Comparison of ENCODE assay signal across 8 cellular contexts in genomic region chr10:97292097-97292861, GRCh38. TPM values are rescaled to one million over a fixed set of nuclear protein-coding genes. Genes with fewer than 3 reads are reported as not detected.
A peak's percentile ranks its signal among the peaks of the same experiment; 100 is the strongest.
DNase-seq lines count a peak whose midpoint lies in the region; ATAC-seq, FAIRE-seq and TF ChIP-seq lines count a peak whose summit lies in the region.

ARHGAP19 (minus strand) TSS chr10:97292637; CDS start chr10:97292627, 10 bp downstream.

- H3K36me3 ChIP-seq in astrocyte (ENCODE audit: insufficient read depth, low read length) (no peaks in the 10 kb centered on the region), vagina (no peaks in the 10 kb centered on the region)

- H3K9me3 Mint-ChIP-seq in T-helper 2 cell treated with Interferon-gamma antibody and Interleukin-4, amounts not matched to agents 5 μg/mL and 100 μg/mL, for 36 hours, result no peaks in the 10 kb centered on the region
- H3K9me3 Mint-ChIP-seq in astrocyte (ENCODE audit: unreplicated experiment), result no peaks in the 10 kb centered on the region

- no peaks in the 10 kb centered on the region for H4K20me1 ChIP-seq in astrocyte (ENCODE audit: insufficient read depth, low read length)

- H3K4me1 ChIP-seq in astrocyte (ENCODE audit: insufficient read depth, low read length) (no peaks in the 10 kb centered on the region), right cardiac atrium (ENCODE audit: control insufficient read depth, insufficient read depth, low read length) (peaks cover 2% of the 10 kb centered on the region), vagina (peaks cover 8% of the 10 kb centered on the region)

- WGBS in right cardiac atrium, result under 1% methylated on average over 55 of the region's 55 CpGs

- H3K4me3 Mint-ChIP-seq in T-helper 2 cell treated with Interferon-gamma antibody and Interleukin-4, amounts not matched to agents 5 μg/mL and 100 μg/mL, for 36 hours, result peak within 1 kb of the TSS; percentile 91
- peak within 1 kb of the TSS; percentile 89 for H3K4me3 Mint-ChIP-seq in astrocyte (ENCODE audit: unreplicated experiment)

- H3K9ac ChIP-seq in astrocyte (ENCODE audit: low read length), result peak within 1 kb of the TSS; percentile 88

- ATAC-seq in GM18502 (IDR thresholded peaks at IDR 0.05; ENCODE audit: poor library complexity, unreplicated experiment) (peak; percentile 97), HG02970 (IDR thresholded peaks at IDR 0.05; ENCODE audit: low FRiP score, unreplicated experiment) (peak; percentile 92), right cardiac atrium (peak; percentile 99)

- intact Hi-C loops in right cardiac atrium (cut with DNase I) (loop anchor here in 1 of 4 donors (5.0 kb wide), 1 partner anchor 40 kb away; the partner anchor contains the start of gene FRAT2), vagina (cut with DNase I) (loop anchor here (5.0 kb wide), 1 partner anchor 40 kb away; the partner anchor contains the start of gene FRAT2)

- H3K27ac ChIP-seq in astrocyte (ENCODE audit: low read depth, low read length) (peak within 1 kb of the TSS; percentile 91), right cardiac atrium (ENCODE audit: low read length) (peak within 1 kb of the TSS; percentile 91), vagina (peak within 1 kb of the TSS; percentile 90)

- H3K27me3 Mint-ChIP-seq in T-helper 2 cell treated with Interferon-gamma antibody and Interleukin-4, amounts not matched to agents 5 μg/mL and 100 μg/mL, for 36 hours (ENCODE audit: low read depth), result peaks cover 3% of the 10 kb centered on the region
- H3K27me3 Mint-ChIP-seq in astrocyte (ENCODE audit: low read depth, unreplicated experiment), result no peaks in the 10 kb centered on the region

- FAIRE-seq in astrocyte (lab: Jason Lieb, UNC), result peak; percentile 70

- peak; percentile 39 to 61 for TF ChIP-seq POLR2A in vagina (IDR thresholded peaks at IDR 0.05)

- peak within 1 kb of the TSS; percentile 91 for H2AFZ ChIP-seq in astrocyte (ENCODE audit: low read depth, low read length)

- peak within 1 kb of the TSS; percentile 85 for H3K27ac Mint-ChIP-seq in T-helper 2 cell treated with Interferon-gamma antibody and Interleukin-4, amounts not matched to agents 5 μg/mL and 100 μg/mL, for 36 hours
- peak within 1 kb of the TSS; percentile 86 for H3K27ac Mint-ChIP-seq in astrocyte (ENCODE audit: unreplicated experiment)

- peaks cover 12% of the 10 kb centered on the region for H3K36me3 Mint-ChIP-seq in T-helper 2 cell treated with Interferon-gamma antibody and Interleukin-4, amounts not matched to agents 5 μg/mL and 100 μg/mL, for 36 hours (ENCODE audit: low read depth)
- no peaks in the 10 kb centered on the region for H3K36me3 Mint-ChIP-seq in astrocyte (ENCODE audit: low read depth, unreplicated experiment)

- TF ChIP-seq CTCF in astrocyte (IDR thresholded peaks at IDR 0.05; ENCODE audit: insufficient read depth, low read depth, low read length) (no peak), vagina (IDR thresholded peaks at IDR 0.05) (no peak)

- H3K4me1 Mint-ChIP-seq in T-helper 2 cell treated with Interferon-gamma antibody and Interleukin-4, amounts not matched to agents 5 μg/mL and 100 μg/mL, for 36 hours (ENCODE audit: low read depth), result peaks cover 22% of the 10 kb centered on the region
- H3K4me1 Mint-ChIP-seq in astrocyte (ENCODE audit: low read depth, unreplicated experiment), result peaks cover 6% of the 10 kb centered on the region

- H3K4me3 ChIP-seq in astrocyte (ENCODE audit: insufficient read depth, low read depth, low read length) (peak within 1 kb of the TSS; percentile 90), right cardiac atrium (ENCODE audit: low read length) (peak within 1 kb of the TSS; percentile 75), vagina (peak within 1 kb of the TSS; percentile 73 to 97)

- peaks cover 21% of the 10 kb centered on the region for H3K79me2 ChIP-seq in astrocyte (ENCODE audit: insufficient read depth, low read length)

- H3K4me2 ChIP-seq in astrocyte (ENCODE audit: low read length), result peak within 1 kb of the TSS; percentile 88

- H3K27me3 ChIP-seq in astrocyte (ENCODE audit: insufficient read depth, low read length), result no peaks in the 10 kb centered on the region
- H3K27me3 ChIP-seq in right cardiac atrium (ENCODE audit: control insufficient read depth, insufficient read depth), result no peaks in the 10 kb centered on the region
- H3K27me3 ChIP-seq in vagina, result no peaks in the 10 kb centered on the region

- DNase-seq in NCI-H1930 (lab: John Stamatoyannopoulos, UW) (peak; percentile 90 to 91), astrocyte (ENCODE audit: low read depth) (peak; percentile 96), right cardiac atrium (peak; percentile 96 to 97 (median 96)), pulmonary artery endothelial cell (ENCODE audit: low read depth, low spot score) (peak; percentile 95), vagina (ENCODE audit: extremely low spot score in 2 of 2) (peak in 1 of 2 donors; percentile 98)
- DNase-seq in T-helper 2 cell treated with Interferon-gamma antibody and Interleukin-4, amounts not matched to agents 5 μg/mL and 100 μg/mL, for 36 hours (ENCODE audit: low spot score), result peak; percentile 94

- H3K9me3 ChIP-seq in astrocyte (ENCODE audit: insufficient read depth, low read depth, low read length) (no peaks in the 10 kb centered on the region), right cardiac atrium (ENCODE audit: control insufficient read depth, low read length) (no peaks in the 10 kb centered on the region), vagina (no peaks in the 10 kb centered on the region)

RNA-seq across cellular contexts. Expression of gene ARHGAP19, which starts in this region (rescaled TPM):
- total RNA-seq in astrocyte (9.0 and 9.2 TPM in 2 replicates), right cardiac atrium (1 to 10 TPM; 3.6 to 6.3 (median 5.3) TPM), pulmonary artery endothelial cell (12.3 and 18.1 TPM in 2 replicates), vagina (3.9 TPM)
- 2.4 TPM for polyA plus RNA-seq in right cardiac atrium
